In genomic region chr3:107710851-107711250, GRCh38 we compare ENCODE assay signal across 12 cellular contexts.
DNase-seq lines count a peak whose midpoint lies in the region; ATAC-seq, FAIRE-seq and TF ChIP-seq lines count a peak whose summit lies in the region.
"Had no signal": no experiment of that assay in that cellular context is flagged by ENCODE, and none has a peak within 500 bp of the region (broad histone marks: within the 10 kb centered on the region; RNA-seq: fewer than 3 reads in every experiment).

No MANE protein-coding gene starts in this region.

- intact Hi-C loops in HepG2 (cut with micrococcal nuclease; ENCODE audit: unreplicated experiment) (no loop called here), right lobe of liver (cut with DNase I) (no loop called here)

- H4K20me1 ChIP-seq in HepG2 (ENCODE audit: insufficient read depth, low read length) = no peaks in the 10 kb centered on the region

- peaks cover 6 to 13% of the 10 kb centered on the region in 2 experiments for H3K36me3 ChIP-seq in HepG2 (replicated peaks in 1 of 2; ENCODE audit: control insufficient read depth in 1 of 2, insufficient read depth in 2 of 2, low read length in 2 of 2)
- H3K36me3 ChIP-seq in right lobe of liver = no peaks in the 10 kb centered on the region
- H3K36me3 ChIP-seq in bronchial epithelial cell (ENCODE audit: control insufficient read depth, insufficient read depth, low read length) = peaks cover 2% of the 10 kb centered on the region
- no peaks in the 10 kb centered on the region for H3K36me3 ChIP-seq in kidney epithelial cell (ENCODE audit: control insufficient read depth, insufficient read depth, low read length)

- no TSS peak for BruUV-seq in HepG2 (replicated peaks; lab: Mats Ljungman, UMichigan)

- no peak for TF ChIP-seq POLR2A in HepG2 (IDR thresholded peaks at IDR 0.05; ENCODE audit: insufficient read depth in 1 of 2, low read depth in 2 of 2, low read length in 2 of 2)
- no peak for TF ChIP-seq POLR2A in right lobe of liver (IDR thresholded peaks at IDR 0.05)

- WGBS in HepG2 (ENCODE audit: low lambda C conversion rate) = 94% methylated on average over 5 of the region's 5 CpGs
- 86% methylated on average over 4 of the region's 5 CpGs for WGBS in right lobe of liver (ENCODE audit: insufficient coverage, low coverage, low lambda C conversion rate, missing lambda C conversion rate)

- H3K27ac ChIP-seq in HepG2 (ENCODE audit: extremely low read length, insufficient read depth, low read length) (no peak overlapping the region), right lobe of liver (no peak overlapping the region)
- H3K27ac ChIP-seq: ascending aorta, tibial nerve had no signal

- H3K9me3 ChIP-seq in HepG2 (ENCODE audit: low read length) = no peaks in the 10 kb centered on the region
- no peaks in the 10 kb centered on the region for H3K9me3 ChIP-seq in right lobe of liver
- H3K9me3 ChIP-seq: ascending aorta, tibial nerve had no signal

- POLR2A ChIA-PET in HepG2 (lab: Yijun Ruan, JAX) = no interaction called here

- H3K9ac ChIP-seq in HepG2 (ENCODE audit: insufficient read depth, low read depth, low read length) = no peak overlapping the region

- H3K79me2 ChIP-seq in HepG2 (ENCODE audit: insufficient read depth, low read length) = no peaks in the 10 kb centered on the region

- H3K27me3 ChIP-seq in HepG2 (ENCODE audit: control insufficient read depth in 1 of 2, insufficient read depth in 2 of 2, low read length in 2 of 2) = no peaks in the 10 kb centered on the region
- H3K27me3 ChIP-seq in right lobe of liver = no peaks in the 10 kb centered on the region
- H3K27me3 ChIP-seq in bronchial epithelial cell (ENCODE audit: control insufficient read depth, insufficient read depth, low read length) = no peaks in the 10 kb centered on the region
- H3K27me3 ChIP-seq in kidney epithelial cell (ENCODE audit: control insufficient read depth, insufficient read depth, low read length) = no peaks in the 10 kb centered on the region
- H3K27me3 ChIP-seq: ascending aorta, tibial nerve had no signal

- TF ChIP-seq EP300 in HepG2 (IDR thresholded peaks at IDR 0.05; ENCODE audit: low read depth in 2 of 2, low read length in 2 of 2) = no peak
- no peak for TF ChIP-seq EP300 in HepG2 (CRISPR knock-in tag; IDR thresholded peaks at IDR 0.05; ENCODE audit: borderline replicate concordance)

- no peak overlapping the region for H3K4me2 ChIP-seq in HepG2 (ENCODE audit: low read depth, low read length)

- ATAC-seq in HepG2 (no peak), right lobe of liver (no peak), GM18907 (IDR thresholded peaks at IDR 0.05; ENCODE audit: unreplicated experiment) (no peak)
- ATAC-seq: natural killer cell had no signal

- H3K4me3 ChIP-seq in HepG2 (replicated peaks in 1 of 3; ENCODE audit: insufficient read depth in 1 of 3, low read depth in 2 of 3, low read length in 3 of 3) (no peak overlapping the region), right lobe of liver (no peak overlapping the region), bronchial epithelial cell (ENCODE audit: low read depth, low read length) (no peak overlapping the region), kidney epithelial cell (ENCODE audit: low read depth, low read length) (no peak overlapping the region)
- H3K4me3 ChIP-seq: ascending aorta, tibial nerve had no signal

- DNase-seq in HepG2 (ENCODE audit: low spot score) (no peak), right lobe of liver (no peak), bronchial epithelial cell (ENCODE audit: low read depth) (peak; percentile 38), kidney epithelial cell (ENCODE audit: low read depth) (peak; percentile 7), NCI-H1930 (lab: John Stamatoyannopoulos, UW) (no peak), 8988T (no peak), retina (no peak)
- DNase-seq: natural killer cell had no signal

- FAIRE-seq in HepG2 (lab: Jason Lieb, UNC) (no peak), bronchial epithelial cell (lab: Jason Lieb, UNC) (no peak)
- FAIRE-seq: GM19239 had no signal

- H2AFZ ChIP-seq in HepG2 (ENCODE audit: low read length) = no peak overlapping the region

- in situ Hi-C loops in HepG2 (cut with HindIII; ENCODE audit: extremely low pct_ligation_motif_present, low pct_unique_long_range_greater_than_20kb) = no loop called here

- CTCF ChIA-PET in HepG2 (lab: Yijun Ruan, JAX; ENCODE audit: low intra/inter-chr PET ratio, low total read pairs) = no interaction called here

- no peak for TF ChIP-seq RAD21 in HepG2 (CRISPR knock-in tag; IDR thresholded peaks at IDR 0.05)

- TF ChIP-seq CTCF in HepG2 (CRISPR knock-in tag; IDR thresholded peaks at IDR 0.05) (no peak), right lobe of liver (IDR thresholded peaks at IDR 0.05) (no peak), bronchial epithelial cell (IDR thresholded peaks at IDR 0.05; ENCODE audit: insufficient read depth, low read length, severe bottlenecking) (no peak), kidney epithelial cell (IDR thresholded peaks at IDR 0.05; ENCODE audit: insufficient read depth, low read length, poor library complexity, severe bottlenecking) (no peak)

- no peaks in the 10 kb centered on the region for H3K4me1 ChIP-seq in HepG2 (ENCODE audit: insufficient read depth, low read length)
- H3K4me1 ChIP-seq in right lobe of liver = no peaks in the 10 kb centered on the region
- H3K4me1 ChIP-seq: ascending aorta had no signal

TF ChIP-seq in HepG2, 621 proteins besides CTCF, POLR2A, EP300 and RAD21:
- TF ChIP-seq PRDM4 (CRISPR knock-in tag; IDR thresholded peaks at IDR 0.05; ENCODE audit: borderline replicate concordance) (no peak), FOSL2 (CRISPR knock-in tag; IDR thresholded peaks at IDR 0.05) (peak; percentile 50), JUN (CRISPR knock-in tag; IDR thresholded peaks at IDR 0.05) (no peak), KDM4B (CRISPR knock-in tag; IDR thresholded peaks at IDR 0.05) (no peak)

Comparison
In these comparisons a context has a peak if more than half of its experiments do, and no peak if none do; other contexts are left out.
1. DNase-seq: peak in bronchial epithelial cell (single experiment) and kidney epithelial cell (single experiment); none in HepG2 (single experiment), right lobe of liver (0 of 3), NCI-H1930 (0 of 2), 8988T (single experiment) and retina (single experiment).